9 cellular contexts compared by ENCODE assay signal in the genomic region with DNA sequence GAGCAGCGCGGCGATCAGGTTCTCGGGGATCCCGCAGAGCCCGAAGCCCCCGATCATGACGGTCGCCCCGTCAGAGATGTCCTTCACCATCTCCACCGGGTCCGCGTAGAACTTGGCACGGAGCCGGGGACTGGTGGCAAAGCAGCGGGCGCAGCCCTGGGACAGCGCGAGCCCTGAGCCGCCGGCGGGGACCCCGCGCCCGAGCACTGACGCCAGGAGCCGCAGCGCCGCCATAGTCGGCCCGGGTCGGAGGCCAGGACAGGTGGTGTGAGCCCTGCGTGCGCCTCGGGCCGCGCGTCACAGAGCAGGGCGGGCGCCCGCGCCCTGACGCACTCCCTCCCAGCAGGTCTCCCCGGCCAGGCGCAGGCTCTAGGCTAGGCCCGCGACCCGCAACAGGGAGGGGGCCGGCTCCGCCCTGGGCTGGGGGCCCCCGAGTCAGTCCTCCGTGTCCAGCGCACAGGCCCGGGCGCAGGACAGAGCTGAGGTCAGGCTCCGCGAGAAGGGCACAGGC. TPM values are rescaled to one million over a fixed set of nuclear protein-coding genes. Genes with fewer than 3 reads are reported as not detected.
DNase-seq lines count a peak whose midpoint lies in the region; ATAC-seq, FAIRE-seq and TF ChIP-seq lines count a peak whose summit lies in the region.
"Not testable (repeated sequence)": the region's sequence is repeated elsewhere in the genome, so short reads cannot be mapped to it uniquely, and the experiment has no call there.
"Had no signal": no experiment of that assay in that cellular context is flagged by ENCODE, and none has a peak within 500 bp of the region (broad histone marks: within the 10 kb centered on the region; RNA-seq: fewer than 3 reads in every experiment).

A gene (minus strand): TSS at position 327 of the 511 bp plus-strand sequence. CDS start 93 bp downstream, at position 234.

- CTCF ChIA-PET in CD4-positive, alpha-beta T cell (lab: Charles Lee); activated CD4-positive, alpha-beta memory T cell treated with anti-CD3 and anti-CD28 coated beads for 36 hours (lab: Charles Lee): not testable (repeated sequence)

- H3K4me2 ChIP-seq in astrocyte (ENCODE audit: low read length) (peak within 1 kb of the TSS; percentile 69), keratinocyte (ENCODE audit: control insufficient read depth, extremely low read depth, insufficient read depth, low read depth, low read length) (peak within 1 kb of the TSS; percentile 41)
- not testable (repeated sequence) for H3K4me2 ChIP-seq in fibroblast of lung (ENCODE audit: extremely low read depth, insufficient read depth, low read length)

- not testable (repeated sequence) for H3K27ac ChIP-seq in CD4-positive, alpha-beta T cell (ENCODE audit: low read depth, low read length); astrocyte (ENCODE audit: low read depth, low read length); fibroblast of lung (ENCODE audit: insufficient read depth, low read length); keratinocyte (ENCODE audit: control insufficient read depth, insufficient read depth, low read length)

- DNase-seq in CD4-positive, alpha-beta T cell; astrocyte (ENCODE audit: low read depth); fibroblast of lung (ENCODE audit: low read depth in 2 of 2); keratinocyte (ENCODE audit: low read depth, low spot score); neural crest cell (ENCODE audit: low read depth, low spot score): not testable (repeated sequence)
- peak; percentile 20 for DNase-seq in activated CD4-positive, alpha-beta memory T cell treated with anti-CD3 and anti-CD28 coated beads for 36 hours
- peak; percentile 42 to 46 for DNase-seq in stimulated activated naive CD8-positive, alpha-beta T cell treated with anti-CD3 and anti-CD28 coated beads, Interleukin-15, amount 100 ng/mL, for 72 hours

- intact Hi-C loops in CD4-positive, alpha-beta T cell (cut with DNase I, micrococcal nuclease); activated CD4-positive, alpha-beta memory T cell treated with anti-CD3 and anti-CD28 coated beads for 36 hours (cut with micrococcal nuclease): not testable (repeated sequence)

- H3K36me3 ChIP-seq in astrocyte (ENCODE audit: insufficient read depth, low read length); fibroblast of lung (ENCODE audit: control insufficient read depth, insufficient read depth, low read length); keratinocyte (ENCODE audit: control insufficient read depth in 2 of 2, extremely low read depth in 1 of 2, insufficient read depth in 2 of 2, low read length in 2 of 2): not testable (repeated sequence)

- dilution Hi-C loops in keratinocyte (cut with MboI; ENCODE audit: extremely low pct_ligation_motif_present, low sequenced_read_pairs), result not testable (repeated sequence)

- not testable (repeated sequence) for H3K4me1 Mint-ChIP-seq in CD4-positive, alpha-beta T cell (ENCODE audit: low read depth); activated CD4-positive, alpha-beta memory T cell treated with anti-CD3 and anti-CD28 coated beads for 36 hours (ENCODE audit: low read depth); astrocyte (ENCODE audit: low read depth, unreplicated experiment); neural crest cell; stimulated activated naive CD8-positive, alpha-beta T cell treated with anti-CD3 and anti-CD28 coated beads, Interleukin-15, amount 100 ng/mL, for 72 hours

- not testable (repeated sequence) for H3K9me3 ChIP-seq in CD4-positive, alpha-beta T cell (ENCODE audit: control insufficient read depth, low read length); astrocyte (ENCODE audit: insufficient read depth, low read depth, low read length); fibroblast of lung (ENCODE audit: control insufficient read depth, insufficient read depth, low read depth, low read length); keratinocyte (ENCODE audit: control insufficient read depth, low read depth, low read length)

- not testable (repeated sequence) for ATAC-seq in CD4-positive, alpha-beta T cell (ENCODE audit: poor library complexity)
- ATAC-seq in HG03432 (IDR thresholded peaks at IDR 0.05; ENCODE audit: unreplicated experiment), result peak; percentile 36
- ATAC-seq in stimulated activated naive CD8-positive, alpha-beta T cell treated with anti-CD3 and anti-CD28 coated beads, Interleukin-15, amount 100 ng/mL, for 72 hours, result peak; percentile 72

- H3K4me3 ChIP-seq in astrocyte (ENCODE audit: insufficient read depth, low read depth, low read length) (peak within 1 kb of the TSS; percentile 10), fibroblast of lung (replicated peaks in 1 of 4; ENCODE audit: control extremely low read depth in 1 of 4, insufficient read depth in 1 of 4, low read depth in 3 of 4, low read length in 4 of 4) (peak within 1 kb of the TSS in 3 of 4 experiments; percentile 12 to 42 (median 32)), keratinocyte (ENCODE audit: control insufficient read depth in 2 of 3, extremely low read depth in 1 of 3, insufficient read depth in 2 of 3, low read depth in 1 of 3, low read length in 3 of 3) (peak within 1 kb of the TSS in 1 of 3 experiments; percentile 34)

- H3K27ac Mint-ChIP-seq in CD4-positive, alpha-beta T cell; activated CD4-positive, alpha-beta memory T cell treated with anti-CD3 and anti-CD28 coated beads for 36 hours; astrocyte (ENCODE audit: unreplicated experiment); neural crest cell (ENCODE audit: unreplicated experiment): not testable (repeated sequence)
- peak within 1 kb of the TSS in 1 of 2 donors; percentile 77 for H3K27ac Mint-ChIP-seq in stimulated activated naive CD8-positive, alpha-beta T cell treated with anti-CD3 and anti-CD28 coated beads, Interleukin-15, amount 100 ng/mL, for 72 hours

- H3K4me3 Mint-ChIP-seq in CD4-positive, alpha-beta T cell, result peak within 1 kb of the TSS; percentile 30
- peak within 1 kb of the TSS; percentile 24 for H3K4me3 Mint-ChIP-seq in activated CD4-positive, alpha-beta memory T cell treated with anti-CD3 and anti-CD28 coated beads for 36 hours
- H3K4me3 Mint-ChIP-seq in astrocyte (ENCODE audit: unreplicated experiment), result not testable (repeated sequence)
- H3K4me3 Mint-ChIP-seq in neural crest cell, result peak within 1 kb of the TSS; percentile 38
- peak within 1 kb of the TSS; percentile 76 to 86 for H3K4me3 Mint-ChIP-seq in stimulated activated naive CD8-positive, alpha-beta T cell treated with anti-CD3 and anti-CD28 coated beads, Interleukin-15, amount 100 ng/mL, for 72 hours

- not testable (repeated sequence) for H4K20me1 ChIP-seq in astrocyte (ENCODE audit: insufficient read depth, low read length); fibroblast of lung (ENCODE audit: control insufficient read depth, extremely low read depth, insufficient read depth, low read length); keratinocyte (ENCODE audit: control insufficient read depth, extremely low read depth, insufficient read depth, low read length)

- not testable (repeated sequence) for H3K9me1 ChIP-seq in keratinocyte (ENCODE audit: control insufficient read depth, extremely low read depth, insufficient read depth, low read length)

- not testable (repeated sequence) for H3K4me1 ChIP-seq in astrocyte (ENCODE audit: insufficient read depth, low read length); fibroblast of lung (ENCODE audit: control insufficient read depth, extremely low read depth, insufficient read depth, low read length); keratinocyte (ENCODE audit: control insufficient read depth, extremely low read depth, insufficient read depth, low read length)

- H3K27me3 Mint-ChIP-seq in CD4-positive, alpha-beta T cell; activated CD4-positive, alpha-beta memory T cell treated with anti-CD3 and anti-CD28 coated beads for 36 hours; astrocyte (ENCODE audit: low read depth, unreplicated experiment); neural crest cell (ENCODE audit: low read depth); stimulated activated naive CD8-positive, alpha-beta T cell treated with anti-CD3 and anti-CD28 coated beads, Interleukin-15, amount 100 ng/mL, for 72 hours: not testable (repeated sequence)

- H3K79me2 ChIP-seq in astrocyte (ENCODE audit: insufficient read depth, low read length); fibroblast of lung (ENCODE audit: control insufficient read depth, insufficient read depth, low read length); keratinocyte (ENCODE audit: control insufficient read depth, insufficient read depth, low read length): not testable (repeated sequence)

- TF ChIP-seq CTCF in CD4-positive, alpha-beta T cell (IDR thresholded peaks at IDR 0.05); astrocyte (IDR thresholded peaks at IDR 0.05; ENCODE audit: insufficient read depth, low read depth, low read length); fibroblast of lung (conservative IDR thresholded peaks at IDR 0.05 in 1 of 2, IDR thresholded peaks at IDR 0.05 in 1 of 2; ENCODE audit: low read depth in 1 of 2, low read length in 2 of 2); keratinocyte (optimal IDR thresholded peaks at IDR 0.05 in 1 of 3, IDR thresholded peaks at IDR 0.05 in 1 of 3, conservative IDR thresholded peaks at IDR 0.05 in 1 of 3; ENCODE audit: extremely low read depth in 1 of 3, insufficient read depth in 2 of 3, low read length in 3 of 3); neural crest cell (conservative IDR thresholded peaks at IDR 0.05): not testable (repeated sequence)

- H2AFZ ChIP-seq in astrocyte (ENCODE audit: low read depth, low read length) (peak within 1 kb of the TSS; percentile 75), fibroblast of lung (ENCODE audit: low read length) (peak within 1 kb of the TSS; percentile 62), keratinocyte (ENCODE audit: control insufficient read depth, low read length) (peak within 1 kb of the TSS; percentile 15)

- H3K36me3 Mint-ChIP-seq in CD4-positive, alpha-beta T cell (ENCODE audit: low read depth); activated CD4-positive, alpha-beta memory T cell treated with anti-CD3 and anti-CD28 coated beads for 36 hours; astrocyte (ENCODE audit: low read depth, unreplicated experiment); neural crest cell (ENCODE audit: low read depth): not testable (repeated sequence)

- not testable (repeated sequence) for H3K9me3 Mint-ChIP-seq in CD4-positive, alpha-beta T cell; activated CD4-positive, alpha-beta memory T cell treated with anti-CD3 and anti-CD28 coated beads for 36 hours; astrocyte (ENCODE audit: unreplicated experiment); neural crest cell; stimulated activated naive CD8-positive, alpha-beta T cell treated with anti-CD3 and anti-CD28 coated beads, Interleukin-15, amount 100 ng/mL, for 72 hours

- not testable (repeated sequence) for H3K9ac ChIP-seq in astrocyte (ENCODE audit: low read length); fibroblast of lung (ENCODE audit: insufficient read depth, low read length); keratinocyte (ENCODE audit: control insufficient read depth, extremely low read depth, insufficient read depth, low read length)

- H3K27me3 ChIP-seq in CD4-positive, alpha-beta T cell (ENCODE audit: control insufficient read depth, insufficient read depth, low read length); astrocyte (ENCODE audit: insufficient read depth, low read length); fibroblast of lung (ENCODE audit: control insufficient read depth, insufficient read depth, low read length); keratinocyte (ENCODE audit: control insufficient read depth, extremely low read depth, insufficient read depth, low read length): not testable (repeated sequence)

- POLR2A ChIA-PET in CD4-positive, alpha-beta T cell (lab: Charles Lee); activated CD4-positive, alpha-beta memory T cell treated with anti-CD3 and anti-CD28 coated beads for 36 hours (lab: Charles Lee): not testable (repeated sequence)

- not testable (repeated sequence) for FAIRE-seq in astrocyte (lab: Jason Lieb, UNC); keratinocyte (lab: Jason Lieb, UNC)

RNA-seq across cellular contexts. Expression of the gene that starts here (rescaled TPM):
- not detected for total RNA-seq in CD4-positive, alpha-beta T cell
- total RNA-seq in activated CD4-positive, alpha-beta memory T cell treated with anti-CD3 and anti-CD28 coated beads for 36 hours, result 1 to 10 TPM; 1.2 to 1.9 TPM
- total RNA-seq in astrocyte, result 0.24 and 0.36 TPM in 2 replicates
- 5.4 and 6.4 TPM in 2 replicates for total RNA-seq in fibroblast of lung
- polyA plus RNA-seq in fibroblast of lung, result 0.62 and 1.0 TPM in 2 replicates
- 0.91 and 0.97 TPM in 2 replicates for polyA plus RNA-seq in fibroblast of lung (2012)
- 1.0 and 3.4 TPM in 2 replicates for polyA minus RNA-seq in fibroblast of lung (ENCODE audit: low replicate concordance)
- 0.08 TPM in 1 of 3 replicates, not detected in the others for polyA plus RNA-seq in keratinocyte
- 0.66 TPM for polyA plus RNA-seq in keratinocyte (2011; ENCODE audit: low read depth)
- polyA plus RNA-seq in keratinocyte (2011; cell fraction: cytosol; rRNA removed), result 0.04 and 0.05 TPM in 2 replicates
- polyA plus RNA-seq in keratinocyte (2011; cell fraction: nucleus; rRNA removed), result 0.22 and 0.37 TPM in 2 replicates
- polyA plus RNA-seq in keratinocyte (2012; ENCODE audit: low replicate concordance), result 0.09 TPM in 1 of 2 replicates, not detected in the other
- polyA minus RNA-seq in keratinocyte, result not detected in 3 replicates
- not detected for polyA minus RNA-seq in keratinocyte (2011; cell fraction: cytosol; rRNA and poly(A)+ RNA removed)
- not detected in 2 replicates for polyA minus RNA-seq in keratinocyte (2011; cell fraction: nucleus; rRNA and poly(A)+ RNA removed)
- total RNA-seq in neural crest cell, result 0.75 and 0.77 TPM in 2 replicates
- total RNA-seq: skeletal muscle tissue had no signal

Comparison
In these comparisons a context has a peak if more than half of its experiments do, and no peak if none do; other contexts are left out.
1. H2AFZ ChIP-seq: peak in every context shown above with its lines; median percentile 75 in astrocyte; 62 in fibroblast of lung; 15 in keratinocyte.